In the genomic region with DNA sequence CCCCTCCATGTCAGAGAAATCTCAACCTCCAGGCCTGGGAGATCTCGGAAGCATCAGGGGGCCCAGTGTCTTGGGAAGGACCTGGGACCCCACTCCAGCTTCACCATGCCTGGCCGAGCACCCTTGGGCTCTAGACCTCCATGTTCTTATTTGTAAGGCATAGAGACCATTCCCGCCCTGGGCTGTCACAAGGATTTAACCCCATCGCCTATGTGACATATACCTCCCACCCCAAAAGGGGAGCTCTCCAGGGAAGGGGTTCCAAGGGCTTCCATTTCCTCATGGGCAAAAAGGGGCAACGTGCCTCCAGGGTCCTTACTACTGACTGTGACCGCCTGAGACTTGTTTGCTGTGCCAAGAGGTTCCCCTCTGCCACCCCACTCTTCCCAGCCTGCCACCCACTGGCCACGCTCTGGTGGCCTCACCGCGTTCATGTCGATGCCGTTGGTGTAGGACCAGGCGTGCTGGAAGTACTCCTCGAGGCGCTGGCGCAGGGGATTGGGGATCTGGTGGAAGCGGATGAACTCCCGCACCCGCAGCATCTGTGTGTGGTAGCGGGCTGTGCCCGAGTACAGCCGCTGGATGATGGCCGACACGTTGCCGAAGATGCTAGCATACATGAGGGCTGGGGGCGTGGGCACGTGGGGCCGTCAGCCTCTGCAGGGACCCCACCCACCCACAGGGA, we compare ENCODE assay signal across 1 cellular context.
TF ChIP-seq lines count a peak whose summit lies in the region.

No MANE protein-coding gene starts in this region.

TF ChIP-seq in H1, 55 proteins besides CTCF, POLR2A, EP300 and RAD21:
- TF ChIP-seq MAX (IDR thresholded peaks at IDR 0.05): no peak
- TF ChIP-seq CEBPB (IDR thresholded peaks at IDR 0.05; ENCODE audit: low read depth, low read length): no peak
- no peak for TF ChIP-seq SP4 (IDR thresholded peaks at IDR 0.05; ENCODE audit: low read length)
- no peak for TF ChIP-seq SIX5 (IDR thresholded peaks at IDR 0.05; ENCODE audit: low read depth, low read length)
- no peak for TF ChIP-seq GTF2F1 (IDR thresholded peaks at IDR 0.05; ENCODE audit: borderline replicate concordance, low read depth, low read length)
- TF ChIP-seq TAF7 (optimal IDR thresholded peaks at IDR 0.05; ENCODE audit: borderline replicate concordance, low read depth, low read length): no peak
- TF ChIP-seq CTBP2 (IDR thresholded peaks at IDR 0.05; ENCODE audit: borderline replicate concordance, insufficient read depth, insufficient read length, low read length): no peak
- no peak for TF ChIP-seq HDAC2 (IDR thresholded peaks at IDR 0.05; ENCODE audit: borderline replicate concordance in 1 of 2, low read depth in 2 of 2, low read length in 2 of 2)
- no peak for TF ChIP-seq CBX8 (IDR thresholded peaks at IDR 0.05; ENCODE audit: borderline replicate concordance, low read depth, low read length)
- no peak for TF ChIP-seq SRF (IDR thresholded peaks at IDR 0.05; ENCODE audit: low read depth, low read length)
- no peak for TF ChIP-seq HDAC6 (IDR thresholded peaks at IDR 0.05; ENCODE audit: low read depth, low read length)
- no peak for TF ChIP-seq CBX5 (IDR thresholded peaks at IDR 0.05; ENCODE audit: low read depth, low read length)
- no peak for TF ChIP-seq POLR2AphosphoS5 (IDR thresholded peaks at IDR 0.05; ENCODE audit: low read depth, low read length)
- TF ChIP-seq EGR1 (IDR thresholded peaks at IDR 0.05; ENCODE audit: borderline replicate concordance, low read depth, low read length): no peak
- TF ChIP-seq, protein P1, sequence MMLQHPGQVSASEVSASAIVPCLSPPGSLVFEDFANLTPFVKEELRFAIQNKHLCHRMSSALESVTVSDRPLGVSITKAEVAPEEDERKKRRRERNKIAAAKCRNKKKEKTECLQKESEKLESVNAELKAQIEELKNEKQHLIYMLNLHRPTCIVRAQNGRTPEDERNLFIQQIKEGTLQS (IDR thresholded peaks at IDR 0.05; ENCODE audit: insufficient read depth, low read depth, low read length): no peak
- no peak for TF ChIP-seq E2F6 (IDR thresholded peaks at IDR 0.05)
- no peak for TF ChIP-seq CHD2 (IDR thresholded peaks at IDR 0.05; ENCODE audit: low read length)
